ENCODE assay signal across 8 cellular contexts in genomic region chr10:131900350-131901152, GRCh38. TPM values are rescaled to one million over a fixed set of nuclear protein-coding genes. Genes with fewer than 3 reads are reported as not detected.
A peak's percentile ranks its signal among the peaks of the same experiment; 100 is the strongest.
DNase-seq lines count a peak whose midpoint lies in the region; ATAC-seq lines count a peak whose summit lies in the region.

TSS of gene PPP2R2D (plus strand) at chr10:131901008. CDS start at chr10:131901149, 141 bp downstream.

- H3K9me3 ChIP-seq in mesodermal cell (ENCODE audit: control insufficient read depth, low read length), result no peaks in the 10 kb centered on the region

- in situ Hi-C loops in endometrial microvascular endothelial cells (cut with HindIII; ENCODE audit: inconsistent ontology term, low pct_unique_long_range_greater_than_20kb, low sequenced_read_pairs), result no loop called here

- DNase-seq in COLO829 (ENCODE audit: low spot score) (peak; percentile 92), HT-29 (ENCODE audit: low spot score) (peak; percentile 93), NOMO-1 treated with DMSO at 0.1 percent for 48 hours (lab: John Stamatoyannopoulos, UW; ENCODE audit: unreplicated experiment) (peak; percentile 80)
- peak; percentile 83 for DNase-seq in activated CD8-positive, alpha-beta memory T cell treated with anti-CD3 and anti-CD28 coated beads, Interleukin-2, amount 50 U/mL, for 24 hours (ENCODE audit: extremely low read depth)
- peak; percentile 91 to 92 for DNase-seq in stimulated activated CD8-positive, alpha-beta memory T cell treated with anti-CD3 and anti-CD28 coated beads, Interleukin-15, amount 100 ng/mL, for 4 hours (ENCODE audit: low read depth in 2 of 2)

- peak within 1 kb of the TSS; percentile 78 for H3K4me3 ChIP-seq in mesodermal cell (ENCODE audit: extremely low read depth, insufficient read depth, low read length, poor library complexity, severe bottlenecking)

- peak within 1 kb of the TSS; percentile 85 for H3K27ac ChIP-seq in mesodermal cell (ENCODE audit: low read depth, low read length, severe bottlenecking)

- WGBS in mesodermal cell (ENCODE audit: insufficient coverage in 2 of 2), 2 experiments, result 0% methylated on average over 52 to 97 of the region's 107 CpGs

- H3K36me3 ChIP-seq in mesodermal cell (ENCODE audit: control insufficient read depth, insufficient read depth, low read length), result peaks cover 17% of the 10 kb centered on the region

- H3K4me1 ChIP-seq in mesodermal cell (ENCODE audit: control insufficient read depth, insufficient read depth, low read length, poor library complexity, severe bottlenecking), result peaks cover 24% of the 10 kb centered on the region

- peak; percentile 89 for ATAC-seq in GM21360 (IDR thresholded peaks at IDR 0.05; ENCODE audit: unreplicated experiment)

RNA-seq across cellular contexts. Expression of gene PPP2R2D, which starts in this region (rescaled TPM):
- 30.3 and 37.5 TPM in 2 replicates for total RNA-seq in HT-29 (2014; rRNA removed; shearing (Covaris generic))
- total RNA-seq in endometrial microvascular endothelial cells (ENCODE audit: inconsistent ontology term), result 36.6 TPM
- 32.5 TPM for polyA plus RNA-seq in mesodermal cell (2013, experiment 1 of 2)
- 33.6 TPM for polyA plus RNA-seq in mesodermal cell (2013, experiment 2 of 2)

Comparison
In these comparisons a context has a peak if more than half of its experiments do, and no peak if none do; other contexts are left out.
1. Peak in every context shown above with its lines: DNase-seq, ATAC-seq, H3K4me3 ChIP-seq and H3K27ac ChIP-seq.